ENCODE assay signal across 22 cellular contexts in genomic region chr13:30135351-30135750, GRCh38.
"Had no signal": no experiment of that assay in that cellular context is flagged by ENCODE, and none has a peak within 500 bp of the region (broad histone marks: within the 10 kb centered on the region; RNA-seq: fewer than 3 reads in every experiment).

No MANE protein-coding gene starts in this region.

- H3K4me3 ChIP-seq: esophagus squamous epithelium, lung, pancreas, right lobe of liver, testis, tibial artery, upper lobe of left lung had no signal

- H3K4me3 Mint-ChIP-seq: effector memory CD8-positive, alpha-beta T cell; memory B cell; naive thymus-derived CD4-positive, alpha-beta T cell; nephron had no signal

- ATAC-seq: effector memory CD8-positive, alpha-beta T cell; left ventricle myocardium superior; naive thymus-derived CD4-positive, alpha-beta T cell; pancreas; right lobe of liver; stimulated activated naive CD8-positive, alpha-beta T cell treated with anti-CD3 and anti-CD28 coated beads, Interleukin-15, Interleukin-2, amounts not matched to agents 100 U/mL and 50 U/mL, for 24 hours had no signal

- H3K4me1 ChIP-seq: pancreas, right lobe of liver had no signal

- H3K36me3 ChIP-seq: esophagus squamous epithelium, pancreas, right lobe of liver, tibial artery, upper lobe of left lung had no signal

- H3K36me3 Mint-ChIP-seq: memory B cell; naive thymus-derived CD4-positive, alpha-beta T cell had no signal

- H3K27ac Mint-ChIP-seq: effector memory CD8-positive, alpha-beta T cell; memory B cell had no signal

- H3K27ac ChIP-seq: pancreas, right lobe of liver, testis, tibial artery, upper lobe of left lung had no signal

- DNase-seq: cerebellar nuclear complex; cortex of kidney; effector memory CD8-positive, alpha-beta T cell; erythroblast; esophagus squamous epithelium; left ventricle myocardium superior; midbrain; naive thymus-derived CD4-positive, alpha-beta T cell; occipital lobe; pancreas; right lobe of liver; small intestine; stimulated activated CD4-positive, alpha-beta T cell treated with anti-CD3 and anti-CD28 coated beads, Interleukin-15, amount 100 ng/mL, for 24 hours; stimulated activated CD4-positive, alpha-beta T cell treated with anti-CD3 and anti-CD28 coated beads, Interleukin-2, amount 100 ng/mL, for 48 hours; stimulated activated naive CD8-positive, alpha-beta T cell treated with anti-CD3 and anti-CD28 coated beads, Interleukin-15, Interleukin-2, amounts not matched to agents 100 U/mL and 50 U/mL, for 24 hours; substantia nigra; testis; tibial artery had no signal

- H3K9me3 ChIP-seq: esophagus squamous epithelium, pancreas, right lobe of liver, testis, tibial artery, upper lobe of left lung had no signal

- H3K27me3 ChIP-seq: pancreas, right lobe of liver, testis, tibial artery, upper lobe of left lung had no signal

- H3K9me3 Mint-ChIP-seq: effector memory CD8-positive, alpha-beta T cell; memory B cell; naive thymus-derived CD4-positive, alpha-beta T cell had no signal
